1 cellular context compared by ENCODE assay signal in the genomic region with DNA sequence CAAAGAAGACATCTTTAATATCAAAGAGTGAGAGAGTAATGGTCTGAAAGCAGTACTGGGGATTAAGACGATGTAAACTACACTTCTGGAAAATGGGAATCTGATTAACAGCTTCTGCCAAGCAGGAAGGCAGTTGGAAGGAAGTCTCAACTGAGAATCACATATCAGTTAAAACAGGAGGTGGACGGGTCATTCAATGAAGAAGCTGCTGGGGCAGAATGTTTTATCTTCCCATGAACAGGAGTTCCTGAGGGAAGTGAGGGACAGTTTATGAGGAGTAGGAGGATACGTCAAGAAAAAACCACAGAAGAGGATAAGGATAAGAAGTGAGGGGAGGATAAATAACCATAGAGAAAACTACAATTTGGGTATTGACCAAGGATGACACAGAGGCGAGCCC.
TF ChIP-seq lines count a peak whose summit lies in the region.

No MANE protein-coding gene starts in this region.

TF ChIP-seq in K562, 482 proteins besides CTCF, POLR2A, EP300 and RAD21 (continued from another document and continues in another):
- TF ChIP-seq THAP12 (CRISPR knock-in tag; IDR thresholded peaks at IDR 0.05), result no peak
- no peak for TF ChIP-seq ZNF445 (CRISPR knock-in tag; IDR thresholded peaks at IDR 0.05; ENCODE audit: low read depth)
- no peak for TF ChIP-seq ZNF217 (CRISPR knock-in tag; IDR thresholded peaks at IDR 0.05)
- no peak for TF ChIP-seq ZNF165 (CRISPR knock-in tag; IDR thresholded peaks at IDR 0.05; ENCODE audit: borderline replicate concordance)
- TF ChIP-seq CREBBP (IDR thresholded peaks at IDR 0.05; ENCODE audit: low read depth, low read length), result no peak
- no peak for TF ChIP-seq ARID3B (CRISPR knock-in tag; IDR thresholded peaks at IDR 0.05; ENCODE audit: borderline replicate concordance)
- no peak for TF ChIP-seq PRMT5 (CRISPR knock-in tag; IDR thresholded peaks at IDR 0.05)
- peak; percentile 77 for TF ChIP-seq PML (IDR thresholded peaks at IDR 0.05; ENCODE audit: low read length)
- TF ChIP-seq ZNF780A (CRISPR knock-in tag; IDR thresholded peaks at IDR 0.05), result no peak
- no peak for TF ChIP-seq ILK (tag; IDR thresholded peaks at IDR 0.05; ENCODE audit: borderline replicate concordance, low read depth)
- peak; percentile 55 for TF ChIP-seq NEUROD1 (IDR thresholded peaks at IDR 0.05; ENCODE audit: borderline replicate concordance, low read depth, low read length, partially characterized antibody)
- TF ChIP-seq KDM4B (IDR thresholded peaks at IDR 0.05; ENCODE audit: borderline replicate concordance in 2 of 2, low read depth in 1 of 2), result no peak
- no peak for TF ChIP-seq SETDB1 (IDR thresholded peaks at IDR 0.05; ENCODE audit: low read length)
- no peak for TF ChIP-seq ELK3 (CRISPR knock-in tag; IDR thresholded peaks at IDR 0.05)
- no peak for TF ChIP-seq ZNF408 (CRISPR knock-in tag; IDR thresholded peaks at IDR 0.05; ENCODE audit: low read depth)
- no peak for TF ChIP-seq ERF (CRISPR knock-in tag; IDR thresholded peaks at IDR 0.05)
- no peak for TF ChIP-seq SLC30A9 (CRISPR knock-in tag; IDR thresholded peaks at IDR 0.05)
- TF ChIP-seq DNMT1 (IDR thresholded peaks at IDR 0.05), result no peak
- TF ChIP-seq, protein P1, sequence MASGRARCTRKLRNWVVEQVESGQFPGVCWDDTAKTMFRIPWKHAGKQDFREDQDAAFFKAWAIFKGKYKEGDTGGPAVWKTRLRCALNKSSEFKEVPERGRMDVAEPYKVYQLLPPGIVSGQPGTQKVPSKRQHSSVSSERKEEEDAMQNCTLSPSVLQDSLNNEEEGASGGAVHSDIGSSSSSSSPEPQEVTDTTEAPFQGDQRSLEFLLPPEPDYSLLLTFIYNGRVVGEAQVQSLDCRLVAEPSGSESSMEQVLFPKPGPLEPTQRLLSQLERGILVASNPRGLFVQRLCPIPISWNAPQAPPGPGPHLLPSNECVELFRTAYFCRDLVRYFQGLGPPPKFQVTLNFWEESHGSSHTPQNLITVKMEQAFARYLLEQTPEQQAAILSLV (tag; IDR thresholded peaks at IDR 0.05), result no peak
- no peak for TF ChIP-seq CEBPB (tag; IDR thresholded peaks at IDR 0.05)
- no peak for TF ChIP-seq BRF1 (IDR thresholded peaks at IDR 0.05; ENCODE audit: borderline replicate concordance, extremely low read depth, insufficient read length)
- TF ChIP-seq ZNF224 (CRISPR knock-in tag; IDR thresholded peaks at IDR 0.05), result no peak
- TF ChIP-seq UBTF (IDR thresholded peaks at IDR 0.05; ENCODE audit: borderline replicate concordance in 1 of 2, low read depth in 2 of 2, low read length in 2 of 2), result no peak
- TF ChIP-seq, protein P2, sequence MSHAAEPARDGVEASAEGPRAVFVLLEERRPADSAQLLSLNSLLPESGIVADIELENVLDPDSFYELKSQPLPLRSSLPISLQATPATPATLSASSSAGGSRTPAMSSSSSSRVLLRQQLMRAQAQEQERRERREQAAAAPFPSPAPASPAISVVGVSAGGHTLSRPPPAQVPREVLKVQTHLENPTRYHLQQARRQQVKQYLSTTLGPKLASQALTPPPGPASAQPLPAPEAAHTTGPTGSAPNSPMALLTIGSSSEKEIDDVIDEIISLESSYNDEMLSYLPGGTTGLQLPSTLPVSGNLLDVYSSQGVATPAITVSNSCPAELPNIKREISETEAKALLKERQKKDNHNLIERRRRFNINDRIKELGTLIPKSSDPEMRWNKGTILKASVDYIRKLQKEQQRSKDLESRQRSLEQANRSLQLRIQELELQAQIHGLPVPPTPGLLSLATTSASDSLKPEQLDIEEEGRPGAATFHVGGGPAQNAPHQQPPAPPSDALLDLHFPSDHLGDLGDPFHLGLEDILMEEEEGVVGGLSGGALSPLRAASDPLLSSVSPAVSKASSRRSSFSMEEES (CRISPR knock-in tag; IDR thresholded peaks at IDR 0.05), result no peak
- no peak for TF ChIP-seq ZNF311 (CRISPR knock-in tag; IDR thresholded peaks at IDR 0.05)
- TF ChIP-seq ZNF23 (CRISPR knock-in tag; IDR thresholded peaks at IDR 0.05), result no peak
- TF ChIP-seq, protein P3, sequence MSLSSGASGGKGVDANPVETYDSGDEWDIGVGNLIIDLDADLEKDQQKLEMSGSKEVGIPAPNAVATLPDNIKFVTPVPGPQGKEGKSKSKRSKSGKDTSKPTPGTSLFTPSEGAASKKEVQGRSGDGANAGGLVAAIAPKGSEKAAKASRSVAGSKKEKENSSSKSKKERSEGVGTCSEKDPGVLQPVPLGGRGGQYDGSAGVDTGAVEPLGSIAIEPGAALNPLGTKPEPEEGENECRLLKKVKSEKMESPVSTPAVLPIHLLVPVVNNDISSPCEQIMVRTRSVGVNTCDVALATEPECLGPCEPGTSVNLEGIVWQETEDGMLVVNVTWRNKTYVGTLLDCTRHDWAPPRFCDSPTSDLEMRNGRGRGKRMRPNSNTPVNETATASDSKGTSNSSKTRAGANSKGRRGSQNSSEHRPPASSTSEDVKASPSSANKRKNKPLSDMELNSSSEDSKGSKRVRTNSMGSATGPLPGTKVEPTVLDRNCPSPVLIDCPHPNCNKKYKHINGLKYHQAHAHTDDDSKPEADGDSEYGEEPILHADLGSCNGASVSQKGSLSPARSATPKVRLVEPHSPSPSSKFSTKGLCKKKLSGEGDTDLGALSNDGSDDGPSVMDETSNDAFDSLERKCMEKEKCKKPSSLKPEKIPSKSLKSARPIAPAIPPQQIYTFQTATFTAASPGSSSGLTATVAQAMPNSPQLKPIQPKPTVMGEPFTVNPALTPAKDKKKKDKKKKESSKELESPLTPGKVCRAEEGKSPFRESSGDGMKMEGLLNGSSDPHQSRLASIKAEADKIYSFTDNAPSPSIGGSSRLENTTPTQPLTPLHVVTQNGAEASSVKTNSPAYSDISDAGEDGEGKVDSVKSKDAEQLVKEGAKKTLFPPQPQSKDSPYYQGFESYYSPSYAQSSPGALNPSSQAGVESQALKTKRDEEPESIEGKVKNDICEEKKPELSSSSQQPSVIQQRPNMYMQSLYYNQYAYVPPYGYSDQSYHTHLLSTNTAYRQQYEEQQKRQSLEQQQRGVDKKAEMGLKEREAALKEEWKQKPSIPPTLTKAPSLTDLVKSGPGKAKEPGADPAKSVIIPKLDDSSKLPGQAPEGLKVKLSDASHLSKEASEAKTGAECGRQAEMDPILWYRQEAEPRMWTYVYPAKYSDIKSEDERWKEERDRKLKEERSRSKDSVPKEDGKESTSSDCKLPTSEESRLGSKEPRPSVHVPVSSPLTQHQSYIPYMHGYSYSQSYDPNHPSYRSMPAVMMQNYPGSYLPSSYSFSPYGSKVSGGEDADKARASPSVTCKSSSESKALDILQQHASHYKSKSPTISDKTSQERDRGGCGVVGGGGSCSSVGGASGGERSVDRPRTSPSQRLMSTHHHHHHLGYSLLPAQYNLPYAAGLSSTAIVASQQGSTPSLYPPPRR (CRISPR knock-in tag; IDR thresholded peaks at IDR 0.05; ENCODE audit: borderline replicate concordance), result no peak
- no peak for TF ChIP-seq CAMTA2 (CRISPR knock-in tag; conservative IDR thresholded peaks at IDR 0.05)
- no peak for TF ChIP-seq ZNF41 (CRISPR knock-in tag; conservative IDR thresholded peaks at IDR 0.05)
- TF ChIP-seq BRD9 (IDR thresholded peaks at IDR 0.05; ENCODE audit: low read depth, partially characterized antibody), result peak; percentile 47
- no peak for TF ChIP-seq MED1 (CRISPR knock-in tag; IDR thresholded peaks at IDR 0.05; ENCODE audit: borderline replicate concordance)
- peak; percentile 90 for TF ChIP-seq MBD2 (IDR thresholded peaks at IDR 0.05; ENCODE audit: borderline replicate concordance, low read depth)
- TF ChIP-seq MCM2 (IDR thresholded peaks at IDR 0.05; ENCODE audit: low read depth), result no peak
- TF ChIP-seq, protein P4, sequence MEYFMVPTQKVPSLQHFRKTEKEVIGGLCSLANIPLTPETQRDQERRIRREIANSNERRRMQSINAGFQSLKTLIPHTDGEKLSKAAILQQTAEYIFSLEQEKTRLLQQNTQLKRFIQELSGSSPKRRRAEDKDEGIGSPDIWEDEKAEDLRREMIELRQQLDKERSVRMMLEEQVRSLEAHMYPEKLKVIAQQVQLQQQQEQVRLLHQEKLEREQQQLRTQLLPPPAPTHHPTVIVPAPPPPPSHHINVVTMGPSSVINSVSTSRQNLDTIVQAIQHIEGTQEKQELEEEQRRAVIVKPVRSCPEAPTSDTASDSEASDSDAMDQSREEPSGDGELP (CRISPR knock-in tag; IDR thresholded peaks at IDR 0.05; ENCODE audit: borderline replicate concordance), result no peak; the same call in 1 of the 2 replicates
- TF ChIP-seq RFX7 (CRISPR knock-in tag; IDR thresholded peaks at IDR 0.05), result no peak
- TF ChIP-seq, protein P5, sequence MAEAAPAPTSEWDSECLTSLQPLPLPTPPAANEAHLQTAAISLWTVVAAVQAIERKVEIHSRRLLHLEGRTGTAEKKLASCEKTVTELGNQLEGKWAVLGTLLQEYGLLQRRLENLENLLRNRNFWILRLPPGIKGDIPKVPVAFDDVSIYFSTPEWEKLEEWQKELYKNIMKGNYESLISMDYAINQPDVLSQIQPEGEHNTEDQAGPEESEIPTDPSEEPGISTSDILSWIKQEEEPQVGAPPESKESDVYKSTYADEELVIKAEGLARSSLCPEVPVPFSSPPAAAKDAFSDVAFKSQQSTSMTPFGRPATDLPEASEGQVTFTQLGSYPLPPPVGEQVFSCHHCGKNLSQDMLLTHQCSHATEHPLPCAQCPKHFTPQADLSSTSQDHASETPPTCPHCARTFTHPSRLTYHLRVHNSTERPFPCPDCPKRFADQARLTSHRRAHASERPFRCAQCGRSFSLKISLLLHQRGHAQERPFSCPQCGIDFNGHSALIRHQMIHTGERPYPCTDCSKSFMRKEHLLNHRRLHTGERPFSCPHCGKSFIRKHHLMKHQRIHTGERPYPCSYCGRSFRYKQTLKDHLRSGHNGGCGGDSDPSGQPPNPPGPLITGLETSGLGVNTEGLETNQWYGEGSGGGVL (CRISPR knock-in tag; IDR thresholded peaks at IDR 0.05), result no peak
- TF ChIP-seq TCF15 (CRISPR knock-in tag; IDR thresholded peaks at IDR 0.05), result no peak
- no peak for TF ChIP-seq KAT7 (CRISPR knock-in tag; IDR thresholded peaks at IDR 0.05; ENCODE audit: borderline replicate concordance)
- no peak for TF ChIP-seq ZNF316 (IDR thresholded peaks at IDR 0.05)
- no peak for TF ChIP-seq ZNF146 (CRISPR knock-in tag; IDR thresholded peaks at IDR 0.05; ENCODE audit: unreplicated experiment)
